Comparison of ENCODE assay signal across 8 cellular contexts in the genomic region with DNA sequence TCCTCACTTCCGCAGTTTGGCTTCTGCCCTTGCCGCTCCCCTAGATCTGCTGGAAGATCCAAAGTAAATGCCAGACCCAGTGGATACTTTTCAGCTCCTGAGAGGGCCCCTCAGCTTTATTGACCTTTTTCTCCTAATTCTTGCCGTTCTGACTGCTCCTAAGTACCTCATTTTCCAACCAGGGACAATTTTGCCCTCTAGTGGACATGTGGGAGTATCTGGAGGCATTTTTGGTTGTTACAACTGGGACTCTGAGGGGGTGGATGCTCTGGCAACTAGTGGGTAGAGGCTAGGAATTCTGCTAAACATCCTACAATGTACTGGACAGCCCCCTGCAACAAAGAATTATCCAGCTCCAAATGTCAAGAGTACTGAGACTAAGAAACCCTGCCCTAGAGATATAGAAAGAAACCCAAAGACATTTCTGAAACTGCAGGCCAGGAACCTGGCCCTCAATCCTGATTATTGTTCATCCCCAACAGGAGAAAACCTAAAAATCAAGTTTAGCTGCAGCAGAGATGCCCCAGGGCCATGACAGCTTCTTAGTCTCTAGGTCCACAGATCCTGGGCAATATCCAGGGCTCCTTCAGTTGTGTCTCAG. TPM values are rescaled to one million over a fixed set of nuclear protein-coding genes. Genes with fewer than 3 reads are reported as not detected.
DNase-seq lines count a peak whose midpoint lies in the region; ATAC-seq and TF ChIP-seq lines count a peak whose summit lies in the region.

No MANE protein-coding gene starts in this region.

- H3K4me1 ChIP-seq in left lung: no peaks in the 10 kb centered on the region

- intact Hi-C loops in CD4-positive, alpha-beta T cell (cut with DNase I, micrococcal nuclease): no loop called here
- intact Hi-C loops in left lung (cut with DNase I): no loop called here

- no peak for DNase-seq in CD4-positive, alpha-beta T cell
- DNase-seq in HL-60 (ENCODE audit: low read depth in 1 of 2, low spot score in 1 of 2): peak in 1 of 2 experiments; percentile 15
- DNase-seq in amniotic epithelial cell (ENCODE audit: low read depth): peak; percentile 27
- no peak for DNase-seq in left lung
- no peak for DNase-seq in NCI-H2081 treated with DMSO at 0.1 percent for 48 hours (lab: John Stamatoyannopoulos, UW)
- DNase-seq in UCSD-AML1 (lab: John Stamatoyannopoulos, UW; ENCODE audit: unreplicated experiment): no peak
- DNase-seq in NK-92 (lab: John Stamatoyannopoulos, UW; ENCODE audit: unreplicated experiment): no peak

- H3K4me3 Mint-ChIP-seq in CD4-positive, alpha-beta T cell: no peak overlapping the region

- no peaks in the 10 kb centered on the region for H3K36me3 Mint-ChIP-seq in CD4-positive, alpha-beta T cell (ENCODE audit: low read depth)

- CTCF ChIA-PET in CD4-positive, alpha-beta T cell (lab: Charles Lee): no interaction called here

- peak; percentile 28 for TF ChIP-seq CTCF in CD4-positive, alpha-beta T cell (IDR thresholded peaks at IDR 0.05)
- TF ChIP-seq CTCF in HL-60 (IDR thresholded peaks at IDR 0.05; ENCODE audit: insufficient read depth, low read length) (peak; percentile 21), left lung (IDR thresholded peaks at IDR 0.05) (peak in 1 of 2 donors; percentile 29)

- H3K27ac Mint-ChIP-seq in CD4-positive, alpha-beta T cell: no peak overlapping the region

- no peaks in the 10 kb centered on the region for H3K9me3 ChIP-seq in CD4-positive, alpha-beta T cell (ENCODE audit: control insufficient read depth, low read length)
- no peaks in the 10 kb centered on the region for H3K9me3 ChIP-seq in left lung

- POLR2A ChIA-PET in CD4-positive, alpha-beta T cell (lab: Charles Lee): no interaction called here

- ATAC-seq in CD4-positive, alpha-beta T cell (ENCODE audit: poor library complexity): no peak
- ATAC-seq in left lung (peak; percentile 51), HG02763 (IDR thresholded peaks at IDR 0.05; ENCODE audit: unreplicated experiment) (no peak)

- H3K36me3 ChIP-seq in left lung: no peaks in the 10 kb centered on the region

- H3K4me1 Mint-ChIP-seq in CD4-positive, alpha-beta T cell (ENCODE audit: low read depth): peaks cover 9% of the 10 kb centered on the region

- no peaks in the 10 kb centered on the region for H3K27me3 Mint-ChIP-seq in CD4-positive, alpha-beta T cell

- H3K4me3 ChIP-seq in HL-60 (replicated peaks; ENCODE audit: insufficient read depth, low read length) (no peak overlapping the region), left lung (no peak overlapping the region)

- H3K27me3 ChIP-seq in CD4-positive, alpha-beta T cell (ENCODE audit: control insufficient read depth, insufficient read depth, low read length): no peaks in the 10 kb centered on the region
- H3K27me3 ChIP-seq in HL-60 (ENCODE audit: insufficient read depth, poor library complexity, severe bottlenecking) (no peaks in the 10 kb centered on the region), left lung (peaks cover 0 to 4% of the 10 kb centered on the region in 2 donors)

- no peak overlapping the region for H3K27ac ChIP-seq in CD4-positive, alpha-beta T cell (ENCODE audit: low read depth, low read length)
- H3K27ac ChIP-seq in HL-60 (replicated peaks) (no peak overlapping the region), left lung (no peak overlapping the region)

- H3K9me3 Mint-ChIP-seq in CD4-positive, alpha-beta T cell: no peaks in the 10 kb centered on the region

RNA-seq across cellular contexts. Expression of gene TEX13B, which starts 3.4 kb away (rescaled TPM):
- total RNA-seq in CD4-positive, alpha-beta T cell: not detected
- total RNA-seq in left lung: not detected
